8 cellular contexts compared by ENCODE assay signal in genomic region chr20:33995053-33995816, GRCh38. TPM values are rescaled to one million over a fixed set of nuclear protein-coding genes. Genes with fewer than 3 reads are reported as not detected.
DNase-seq lines count a peak whose midpoint lies in the region; ATAC-seq and TF ChIP-seq lines count a peak whose summit lies in the region.

No MANE protein-coding gene starts in this region.

- H3K4me3 ChIP-seq in SU-DHL-6 (ENCODE audit: insufficient read depth, low read length, poor library complexity, severe bottlenecking) (peak overlapping the region; percentile 90), fibroblast of the aortic adventitia (ENCODE audit: low read depth, low read length) (peak overlapping the region; percentile 89), sigmoid colon (peak overlapping the region; percentile 67 to 96 (median 91))

- peak overlapping the region; percentile 86 for H3K9ac ChIP-seq in SU-DHL-6 (ENCODE audit: low read length)

- peaks cover 22% of the 10 kb centered on the region for H3K36me3 Mint-ChIP-seq in T-helper 2 cell treated with Interferon-gamma antibody and Interleukin-4, amounts not matched to agents 5 μg/mL and 100 μg/mL, for 36 hours (ENCODE audit: low read depth)

- H3K27me3 ChIP-seq in SU-DHL-6 (ENCODE audit: low read length) (no peaks in the 10 kb centered on the region), sigmoid colon (no peaks in the 10 kb centered on the region)

- H3K9me3 ChIP-seq in SU-DHL-6 (ENCODE audit: insufficient read depth, low read length) (no peaks in the 10 kb centered on the region), sigmoid colon (no peaks in the 10 kb centered on the region)

- no peak for TF ChIP-seq POLR2A in sigmoid colon (IDR thresholded peaks at IDR 0.05)

- no peaks in the 10 kb centered on the region for H3F3A ChIP-seq in SU-DHL-6 (ENCODE audit: insufficient read depth)

- H3K27me3 Mint-ChIP-seq in T-helper 2 cell treated with Interferon-gamma antibody and Interleukin-4, amounts not matched to agents 5 μg/mL and 100 μg/mL, for 36 hours (ENCODE audit: low read depth), result no peaks in the 10 kb centered on the region

- peaks cover 0 to 72% (median 61%) of the 10 kb centered on the region in 4 donors for H3K4me1 ChIP-seq in sigmoid colon

- H3K27ac ChIP-seq in SU-DHL-6 (ENCODE audit: low read depth, low read length), result peak overlapping the region; percentile 88; the same call in 1 of the 2 replicates
- H3K27ac ChIP-seq in sigmoid colon, result peak overlapping the region; percentile 97 to 99 (median 99)

- no peaks in the 10 kb centered on the region for H3K9me3 Mint-ChIP-seq in T-helper 2 cell treated with Interferon-gamma antibody and Interleukin-4, amounts not matched to agents 5 μg/mL and 100 μg/mL, for 36 hours

- peaks cover 69% of the 10 kb centered on the region for H3K79me2 ChIP-seq in SU-DHL-6 (ENCODE audit: insufficient read depth, low read length)

- TF ChIP-seq EP300 in sigmoid colon (IDR thresholded peaks at IDR 0.05), result no peak

- no peak for DNase-seq in T-helper 2 cell treated with Interferon-gamma antibody and Interleukin-4, amounts not matched to agents 5 μg/mL and 100 μg/mL, for 36 hours (ENCODE audit: low spot score)
- DNase-seq in T-helper 2 cell (no peak), fibroblast of the aortic adventitia (ENCODE audit: low read depth) (peak; percentile 68), sigmoid colon (no peak), NCI-H187 (lab: John Stamatoyannopoulos, UW) (no peak)

- TF ChIP-seq CTCF in SU-DHL-6 (IDR thresholded peaks at IDR 0.05; ENCODE audit: insufficient read depth, low read length, poor library complexity, severe bottlenecking), result no peak
- no peak for TF ChIP-seq CTCF in fibroblast of the aortic adventitia (IDR thresholded peaks at IDR 0.05; ENCODE audit: insufficient read depth, low read length)
- TF ChIP-seq CTCF in sigmoid colon (IDR thresholded peaks at IDR 0.05), result no peak

- H3K4me1 Mint-ChIP-seq in T-helper 2 cell treated with Interferon-gamma antibody and Interleukin-4, amounts not matched to agents 5 μg/mL and 100 μg/mL, for 36 hours (ENCODE audit: low read depth), result peaks cover 48% of the 10 kb centered on the region

- H3K27ac Mint-ChIP-seq in T-helper 2 cell treated with Interferon-gamma antibody and Interleukin-4, amounts not matched to agents 5 μg/mL and 100 μg/mL, for 36 hours, result peak overlapping the region; percentile 22

- intact Hi-C loops in sigmoid colon (cut with DNase I), result loop anchor here (2.0 to 5.0 kb wide), 2 partner anchors 72 to 118 kb away; partner anchors contain the start of gene EIF2S2

- H4K20me1 ChIP-seq in SU-DHL-6 (ENCODE audit: low read depth, low read length), result peaks cover 46% of the 10 kb centered on the region

- H2AFZ ChIP-seq in SU-DHL-6 (ENCODE audit: low read depth, low read length, severe bottlenecking), result no peak overlapping the region

- no peaks in the 10 kb centered on the region for H3K9me2 ChIP-seq in SU-DHL-6 (replicated peaks; ENCODE audit: insufficient read depth, low read length)

- peak overlapping the region; percentile 88 for H3K4me2 ChIP-seq in SU-DHL-6 (ENCODE audit: low read depth, low read length, poor library complexity, severe bottlenecking)

- ATAC-seq in HG03565 (IDR thresholded peaks at IDR 0.05; ENCODE audit: unreplicated experiment), result no peak
- no peak for ATAC-seq in HG03520 (IDR thresholded peaks at IDR 0.05; ENCODE audit: unreplicated experiment)

- H3K4me3 Mint-ChIP-seq in T-helper 2 cell treated with Interferon-gamma antibody and Interleukin-4, amounts not matched to agents 5 μg/mL and 100 μg/mL, for 36 hours, result peak overlapping the region; percentile 94

- no peaks in the 10 kb centered on the region for H3K36me3 ChIP-seq in SU-DHL-6 (ENCODE audit: low read length)
- no peaks in the 10 kb centered on the region for H3K36me3 ChIP-seq in sigmoid colon

- 4 to 16% methylated on average over 8 of the region's 8 CpGs for WGBS in sigmoid colon, 2 donors

RNA-seq across cellular contexts. Expression of gene RALY, which starts 1.5 kb away (rescaled TPM):
- total RNA-seq in fibroblast of the aortic adventitia (ENCODE audit: low replicate concordance), result 36.5 and 67.4 TPM in 2 replicates
- 10 to 100 TPM; 75.1 to 94.5 (median 88.5) TPM for total RNA-seq in sigmoid colon
- 100 to 1,000 TPM; 190 to 233 (median 200) TPM for polyA plus RNA-seq in sigmoid colon
